11 cellular contexts compared by ENCODE assay signal in genomic region chr5:33933723-33934544, GRCh38. TPM values are rescaled to one million over a fixed set of nuclear protein-coding genes. Genes with fewer than 3 reads are reported as not detected.
A peak's percentile ranks its signal among the peaks of the same experiment; 100 is the strongest.
DNase-seq lines count a peak whose midpoint lies in the region; ATAC-seq and TF ChIP-seq lines count a peak whose summit lies in the region.
"Had no signal": no experiment of that assay in that cellular context is flagged by ENCODE, and none has a peak within 500 bp of the region (broad histone marks: within the 10 kb centered on the region; RNA-seq: fewer than 3 reads in every experiment).

No MANE protein-coding gene starts in this region.

- H3K27me3 ChIP-seq in OCI-LY3 (ENCODE audit: low read depth, low read length) (no peaks in the 10 kb centered on the region), gastrocnemius medialis (peaks cover 36 to 39% (median 37%) of the 10 kb centered on the region in 3 donors), transverse colon (peaks cover 36% of the 10 kb centered on the region)

- no peak overlapping the region for H2AFZ ChIP-seq in OCI-LY3 (ENCODE audit: low read depth, low read length)

- H3K36me3 ChIP-seq in OCI-LY3 (replicated peaks; ENCODE audit: low read depth, low read length) (no peaks in the 10 kb centered on the region), gastrocnemius medialis (no peaks in the 10 kb centered on the region), transverse colon (no peaks in the 10 kb centered on the region)

- H3K36me3 Mint-ChIP-seq in natural killer cell = no peaks in the 10 kb centered on the region

- H3K9me3 Mint-ChIP-seq in natural killer cell = no peaks in the 10 kb centered on the region

- TF ChIP-seq CTCF in OCI-LY3 (IDR thresholded peaks at IDR 0.05; ENCODE audit: low read depth, low read length) (no peak), gastrocnemius medialis (IDR thresholded peaks at IDR 0.05 in 4 of 5, conservative IDR thresholded peaks at IDR 0.05 in 1 of 5) (no peak), natural killer cell (IDR thresholded peaks at IDR 0.05) (no peak), transverse colon (IDR thresholded peaks at IDR 0.05) (no peak)

- no peak for TF ChIP-seq EP300 in transverse colon (IDR thresholded peaks at IDR 0.05; ENCODE audit: low read depth)

- peaks cover 25 to 48% of the 10 kb centered on the region in 2 donors for H3K27me3 Mint-ChIP-seq in natural killer cell (ENCODE audit: low read depth in 2 of 2)

- DNase-seq in EL (peak; percentile 68), head of caudate nucleus (no peak), gastrocnemius medialis (no peak), natural killer cell (no peak), transverse colon (no peak)

- H3K27ac ChIP-seq in OCI-LY3 (ENCODE audit: low read length) (peak overlapping the region; percentile 80), gastrocnemius medialis (no peak overlapping the region), transverse colon (no peak overlapping the region)

- H3K4me3 ChIP-seq in OCI-LY3 (ENCODE audit: low read length) = 0 out of 2 replicates have a peak overlapping the region, but pooled peaks have one; percentile 12
- H3K4me3 ChIP-seq in gastrocnemius medialis = no peak overlapping the region
- no peak overlapping the region for H3K4me3 ChIP-seq in transverse colon

- H3K4me1 Mint-ChIP-seq in natural killer cell = no peaks in the 10 kb centered on the region

- 72 to 77% methylated on average over 3 to 4 of the region's 4 CpGs for WGBS in transverse colon (ENCODE audit: low coverage in 1 of 2), 2 donors

- H3K4me2 ChIP-seq in OCI-LY3 (ENCODE audit: low read length) = peak overlapping the region; percentile 63

- no peak overlapping the region for H3K4me3 Mint-ChIP-seq in natural killer cell

- intact Hi-C loops in head of caudate nucleus (cut with DNase I) (loop anchor here (10.0 kb wide), 1 partner anchor 499 kb away; no protein-coding TSS in a partner anchor), gastrocnemius medialis (cut with DNase I; ENCODE audit: low total_unique reads) (loop anchor here (2.0 kb wide), 1 partner anchor 499 kb away; no protein-coding TSS in a partner anchor), natural killer cell (cut with micrococcal nuclease) (no loop called here), transverse colon (cut with DNase I; ENCODE audit: low total_unique reads) (loop anchor here (10.0 kb wide), 1 partner anchor 499 kb away; no protein-coding TSS in a partner anchor)

- peak overlapping the region; percentile 52 for H3K9ac ChIP-seq in OCI-LY3 (ENCODE audit: low read length)

- H3K9me3 ChIP-seq in OCI-LY3 (ENCODE audit: insufficient read depth, low read length) (no peaks in the 10 kb centered on the region), gastrocnemius medialis (no peaks in the 10 kb centered on the region), transverse colon (no peaks in the 10 kb centered on the region)

- ATAC-seq in GM19452 (IDR thresholded peaks at IDR 0.05; ENCODE audit: unreplicated experiment) (peak; percentile 80), HG02981 (IDR thresholded peaks at IDR 0.05; ENCODE audit: unreplicated experiment) (peak; percentile 75), gastrocnemius medialis (no peak), natural killer cell (no peak)

- no peak overlapping the region for H3K27ac Mint-ChIP-seq in natural killer cell

- in situ Hi-C loops in gastrocnemius medialis (cut with MboI; ENCODE audit: low sequenced_read_pairs in 4 of 4) (loop anchor here in 2 of 4 donors (25.0 kb wide), 1 partner anchor 497 kb away; the partner anchor contains the start of gene TARS1 (in 2 of the 2)), transverse colon (cut with MboI; ENCODE audit: low pct_ligation_motif_present in 1 of 4, low pct_unique_long_range_greater_than_20kb in 1 of 4, low sequenced_read_pairs in 3 of 4) (loop anchor here in 3 of 4 donors (10.0 to 25.0 kb wide), 3 partner anchors 472 to 499 kb away; partner anchors contain the start of gene TARS1 (in 1 of the 3))

- no peaks in the 10 kb centered on the region for H3K79me2 ChIP-seq in OCI-LY3 (ENCODE audit: low read length)

- no peaks in the 10 kb centered on the region for H4K20me1 ChIP-seq in OCI-LY3 (ENCODE audit: insufficient read depth, low read length)

- peaks cover 29% of the 10 kb centered on the region for H3K4me1 ChIP-seq in OCI-LY3 (ENCODE audit: low read length)
- H3K4me1 ChIP-seq in gastrocnemius medialis = peaks cover 0 to 7% of the 10 kb centered on the region in 2 donors
- H3K4me1 ChIP-seq in transverse colon = peaks cover 0 to 12% (median 7%) of the 10 kb centered on the region in 4 donors

- TF ChIP-seq POLR2A in gastrocnemius medialis (IDR thresholded peaks at IDR 0.05) = no peak
- TF ChIP-seq POLR2A in transverse colon (IDR thresholded peaks at IDR 0.05) = no peak

RNA-seq across cellular contexts. Expression of gene RXFP3, which starts 2.3 kb away (rescaled TPM):
- not detected for total RNA-seq in gastrocnemius medialis
- total RNA-seq in natural killer cell = not detected
- not detected for total RNA-seq in transverse colon
- total RNA-seq: NCI-H460, omental fat pad had no signal

RNA-seq across cellular contexts. Expression of gene ADAMTS12, which starts 42.1 kb away (rescaled TPM):
- total RNA-seq in gastrocnemius medialis (1 to 10 TPM in 3 of 4 donors, under 1 TPM in 1; 0.49 to 3.1 (median 2.5) TPM), natural killer cell (not detected), transverse colon (1 to 10 TPM in 3 of 4 donors, under 1 TPM in 1; 0.60 to 4.1 (median 1.3) TPM)

RNA-seq across cellular contexts. Expression of gene SLC45A2, which starts 50.6 kb away (rescaled TPM):
- total RNA-seq in gastrocnemius medialis (not detected), natural killer cell (not detected), transverse colon (1 to 10 TPM in 1 of 4 donors, under 1 TPM in 1, not detected in 2; 0.95 to 1.6 TPM)
- total RNA-seq: H1, NCI-H460 had no signal

Comparison
In these comparisons a context has a peak if more than half of its experiments do, and no peak if none do; other contexts are left out.
1. ATAC-seq: peak in GM19452 (single experiment) and HG02981 (single experiment); none in gastrocnemius medialis (0 of 2) and natural killer cell (0 of 3).